ENCODE assay signal across 17 cellular contexts in the genomic region with DNA sequence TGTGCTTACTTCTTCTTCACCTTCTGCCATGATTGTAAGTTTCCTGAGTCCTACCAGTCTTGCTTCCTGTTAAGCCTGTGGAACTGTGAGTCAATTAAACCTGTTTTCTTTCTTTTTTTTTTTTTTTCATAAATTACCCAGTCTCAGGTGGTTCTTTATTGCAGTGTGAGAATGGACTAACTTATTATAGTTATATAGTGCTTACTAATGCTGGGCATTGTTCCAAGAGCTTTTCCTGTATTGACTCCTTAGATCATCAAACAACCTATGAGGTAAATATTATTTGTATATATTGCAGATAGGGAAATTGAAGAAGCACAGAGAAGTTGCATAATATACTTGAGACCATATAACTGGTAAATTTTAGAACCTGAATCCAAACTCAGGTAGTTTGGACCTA.
A peak's percentile ranks its signal among the peaks of the same experiment; 100 is the strongest.
DNase-seq lines count a peak whose midpoint lies in the region; ATAC-seq and TF ChIP-seq lines count a peak whose summit lies in the region.
"Had no signal": no experiment of that assay in that cellular context is flagged by ENCODE, and none has a peak within 500 bp of the region (broad histone marks: within the 10 kb centered on the region; RNA-seq: fewer than 3 reads in every experiment).

No MANE protein-coding gene starts in this region.

- no peak for TF ChIP-seq POLR2A in heart left ventricle (IDR thresholded peaks at IDR 0.05)

- H3K9me2 ChIP-seq in GM23248 (ENCODE audit: insufficient read depth): no peaks in the 10 kb centered on the region

- H3K79me2 ChIP-seq in GM23248 (ENCODE audit: insufficient read depth): no peaks in the 10 kb centered on the region

- H3K4me1 ChIP-seq in GM23248 (ENCODE audit: insufficient read depth) (peaks cover 13% of the 10 kb centered on the region), mucosa of descending colon (ENCODE audit: low read depth) (no peaks in the 10 kb centered on the region), heart left ventricle (no peaks in the 10 kb centered on the region)
- H3K4me1 ChIP-seq: A549 had no signal

- no peaks in the 10 kb centered on the region for H4K20me1 ChIP-seq in GM23248 (ENCODE audit: insufficient read depth)

- H3K27me3 ChIP-seq in GM23248 (replicated peaks; ENCODE audit: insufficient read depth) (no peaks in the 10 kb centered on the region), heart left ventricle (no peaks in the 10 kb centered on the region)
- H3K27me3 ChIP-seq: BE2C had no signal

- H3F3A ChIP-seq in GM23248 (ENCODE audit: insufficient read depth): peaks cover 5% of the 10 kb centered on the region; the same call in 1 of the 2 replicates

- H3K9ac ChIP-seq in GM23248: no peak overlapping the region

- intact Hi-C loops in mucosa of descending colon (cut with DNase I, micrococcal nuclease) (no loop called here), heart left ventricle (cut with DNase I) (no loop called here)

- H2AFZ ChIP-seq in GM23248: no peak overlapping the region
- H2AFZ ChIP-seq: GM23338 had no signal

- no peaks in the 10 kb centered on the region for H3K36me3 ChIP-seq in GM23248 (ENCODE audit: low read depth)
- no peaks in the 10 kb centered on the region for H3K36me3 ChIP-seq in mucosa of descending colon (ENCODE audit: low read depth)
- no peaks in the 10 kb centered on the region for H3K36me3 ChIP-seq in heart left ventricle
- H3K36me3 ChIP-seq: BE2C had no signal

- TF ChIP-seq CTCF in mucosa of descending colon (IDR thresholded peaks at IDR 0.05) (no peak), heart left ventricle (IDR thresholded peaks at IDR 0.05) (no peak)

- H3K27ac ChIP-seq in GM23248: no peak overlapping the region
- H3K27ac ChIP-seq in heart left ventricle: no peak overlapping the region
- H3K27ac ChIP-seq: A549, C4-2B had no signal

- H3K4me3 ChIP-seq in GM23248 (no peak overlapping the region), mucosa of descending colon (no peak overlapping the region), heart left ventricle (no peak overlapping the region)
- H3K4me3 ChIP-seq: A549, GM23338 had no signal

- no peaks in the 10 kb centered on the region for H3K9me3 ChIP-seq in GM23248 (ENCODE audit: low read depth)
- H3K9me3 ChIP-seq in mucosa of descending colon: no peaks in the 10 kb centered on the region
- peaks cover 0 to 4% (median 0%) of the 10 kb centered on the region in 12 donors for H3K9me3 ChIP-seq in heart left ventricle
- H3K9me3 ChIP-seq: A549, BE2C had no signal

- DNase-seq in GM23248 (peak; percentile 3), LoVo (ENCODE audit: low spot score) (peak; percentile 29), dermis blood vessel endothelial cell (peak; percentile 60), mucosa of descending colon (peak in 1 of 3 donors; percentile 28), NCI-H187 treated with DMSO at 0.1 percent for 48 hours (lab: John Stamatoyannopoulos, UW) (no peak), heart left ventricle (no peak), SKM-1 (lab: John Stamatoyannopoulos, UW; ENCODE audit: unreplicated experiment) (no peak)
- DNase-seq: BE2C; CD4-positive, alpha-beta memory T cell; DMS153; GF-D8; H7; IMR-90 had no signal

- ATAC-seq in mucosa of descending colon: peak; percentile 88
- no peak for ATAC-seq in GM21723 (IDR thresholded peaks at IDR 0.05; ENCODE audit: unreplicated experiment)
- no peak for ATAC-seq in heart left ventricle
- ATAC-seq: A549, GM23338 had no signal

- no peak overlapping the region for H3K4me2 ChIP-seq in GM23248 (ENCODE audit: unreplicated experiment)
- H3K4me2 ChIP-seq: A549, GM23338 had no signal

- in situ Hi-C loops in GM23248 (cut with MboI): no loop called here

Comparison
In these comparisons a context has a peak if more than half of its experiments do, and no peak if none do; other contexts are left out.
1. DNase-seq: peak in GM23248 (single experiment), LoVo (single experiment) and dermis blood vessel endothelial cell (single experiment); none in NCI-H187 treated with DMSO at 0.1 percent for 48 hours (single experiment), heart left ventricle (0 of 5) and SKM-1 (single experiment).